8 cellular contexts compared by ENCODE assay signal in the genomic region with DNA sequence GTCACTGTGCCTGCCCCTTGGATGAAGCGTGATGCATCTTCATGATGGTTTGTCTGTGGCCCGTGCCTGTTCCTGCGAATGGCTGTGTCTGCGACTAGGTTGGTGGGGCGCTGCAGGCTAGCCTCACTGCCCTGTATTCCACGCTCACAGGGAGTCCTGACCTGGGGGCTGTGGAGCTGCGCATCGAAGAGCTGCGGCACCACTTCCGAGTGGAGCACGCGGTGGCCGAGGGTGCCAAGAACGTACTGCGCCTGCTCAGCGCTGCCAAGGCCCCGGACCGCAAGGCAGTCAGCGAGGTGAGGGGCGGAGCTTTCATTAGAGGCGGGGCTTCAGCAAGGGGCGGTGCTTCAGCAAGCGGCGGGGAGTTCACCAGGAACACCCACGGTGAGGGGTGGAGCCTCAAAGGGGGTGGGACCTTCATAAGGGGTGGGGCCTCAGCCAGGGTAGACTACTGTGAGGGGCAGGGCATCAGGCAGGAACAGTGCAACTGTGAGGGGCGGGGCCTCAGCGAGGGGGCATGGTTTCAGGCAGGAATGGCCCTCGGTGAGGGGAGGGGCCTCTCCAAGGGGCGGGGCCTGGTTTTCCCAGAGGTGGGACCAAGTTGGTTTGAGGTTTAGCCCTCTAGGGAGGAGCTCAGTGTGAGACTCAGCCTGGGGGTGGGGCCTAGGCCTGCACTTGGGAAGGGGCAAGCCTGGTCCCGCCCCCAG. TPM values are rescaled to one million over a fixed set of nuclear protein-coding genes. Genes with fewer than 3 reads are reported as not detected.
DNase-seq lines count a peak whose midpoint lies in the region; ATAC-seq and TF ChIP-seq lines count a peak whose summit lies in the region.

No MANE protein-coding gene starts in this region.

- no peak for TF ChIP-seq POLR2A in vagina (IDR thresholded peaks at IDR 0.05)

- H3K9me3 Mint-ChIP-seq in naive thymus-derived CD4-positive, alpha-beta T cell = no peaks in the 10 kb centered on the region

- H3K4me2 ChIP-seq in mammary epithelial cell (ENCODE audit: insufficient read depth, low read depth, low read length) = no peak overlapping the region

- no peaks in the 10 kb centered on the region for H3K27me3 ChIP-seq in mammary epithelial cell (ENCODE audit: insufficient read depth, low read length)
- no peaks in the 10 kb centered on the region for H3K27me3 ChIP-seq in naive thymus-derived CD4-positive, alpha-beta T cell (ENCODE audit: control insufficient read depth in 2 of 2, insufficient read depth in 2 of 2, low read length in 2 of 2)
- no peaks in the 10 kb centered on the region for H3K27me3 ChIP-seq in vagina
- no peaks in the 10 kb centered on the region for H3K27me3 ChIP-seq in tibial artery

- H3K27ac ChIP-seq in mammary epithelial cell (ENCODE audit: insufficient read depth, low read depth, low read length) (no peak overlapping the region), SK-N-MC (no peak overlapping the region), vagina (no peak overlapping the region), tibial artery (no peak overlapping the region)
- no peak overlapping the region for H3K27ac ChIP-seq in naive thymus-derived CD4-positive, alpha-beta T cell (ENCODE audit: low read depth, low read length)

- DNase-seq in T47D (ENCODE audit: low read depth in 1 of 2, low spot score in 1 of 2) (peak; percentile 35 to 94), mammary epithelial cell (no peak), SK-N-MC (ENCODE audit: low read depth, low spot score) (peak; percentile 40), vagina (ENCODE audit: extremely low spot score in 2 of 2) (no peak), tibial artery (no peak)
- DNase-seq in activated naive CD4-positive, alpha-beta T cell treated with anti-CD3 and anti-CD28 coated beads, Interleukin-2, amount 50 U/mL, for 16 hours = peak; percentile 71
- peak in 8 of 9 donors; percentile 37 to 71 (median 54) for DNase-seq in naive thymus-derived CD4-positive, alpha-beta T cell

- H3K36me3 Mint-ChIP-seq in naive thymus-derived CD4-positive, alpha-beta T cell = peaks cover 0 to 41% (median 30%) of the 10 kb centered on the region in 5 donors

- CTCF ChIA-PET in mammary epithelial cell (lab: Charles Lee; ENCODE audit: low non-redundant PET) = no interaction called here
- CTCF ChIA-PET in naive thymus-derived CD4-positive, alpha-beta T cell (lab: Charles Lee) = interaction anchor here (0.6 kb wide), 1 partner anchor 29 kb away, joined by 3 read pairs; no protein-coding TSS in a partner anchor

- peak overlapping the region in 6 of 9 donors; percentile 28 to 78 (median 64) for H3K27ac Mint-ChIP-seq in naive thymus-derived CD4-positive, alpha-beta T cell

- no peaks in the 10 kb centered on the region for H3K79me2 ChIP-seq in mammary epithelial cell (ENCODE audit: insufficient read depth, low read length)

- peak; percentile 97 for ATAC-seq in naive thymus-derived CD4-positive, alpha-beta T cell
- no peak for ATAC-seq in GM18907 (IDR thresholded peaks at IDR 0.05; ENCODE audit: unreplicated experiment)

- no peaks in the 10 kb centered on the region for H4K20me1 ChIP-seq in mammary epithelial cell (ENCODE audit: insufficient read depth, low read length)

- 91% methylated on average over 15 of the region's 30 CpGs for WGBS in mammary epithelial cell (ENCODE audit: low coverage, missing lambda C conversion rate)

- no peaks in the 10 kb centered on the region for H3K27me3 Mint-ChIP-seq in naive thymus-derived CD4-positive, alpha-beta T cell

- dilution Hi-C loops in mammary epithelial cell (cut with HindIII; ENCODE audit: low sequenced_read_pairs) = no loop called here

- H3K4me1 ChIP-seq in mammary epithelial cell (ENCODE audit: insufficient read depth, low read length) (no peaks in the 10 kb centered on the region), vagina (no peaks in the 10 kb centered on the region), tibial artery (no peaks in the 10 kb centered on the region)
- H3K4me1 ChIP-seq in naive thymus-derived CD4-positive, alpha-beta T cell (ENCODE audit: control insufficient read depth in 2 of 2, insufficient read depth in 2 of 2, low read length in 2 of 2) = peaks cover 0 to 5% of the 10 kb centered on the region in 2 donors

- no TSS peak for BruUV-seq in mammary epithelial cell (replicated peaks; lab: Mats Ljungman, UMichigan)

- no peak overlapping the region for H2AFZ ChIP-seq in mammary epithelial cell (ENCODE audit: low read depth, low read length)

- H3K4me3 ChIP-seq in mammary epithelial cell (replicated peaks in 1 of 3; ENCODE audit: insufficient read depth in 1 of 3, low read depth in 2 of 3, low read length in 3 of 3) = no peak overlapping the region
- H3K4me3 ChIP-seq in SK-N-MC = no peak overlapping the region
- H3K4me3 ChIP-seq in naive thymus-derived CD4-positive, alpha-beta T cell (ENCODE audit: low read length) = no peak overlapping the region
- no peak overlapping the region for H3K4me3 ChIP-seq in vagina
- H3K4me3 ChIP-seq in tibial artery = no peak overlapping the region

- H3K4me1 Mint-ChIP-seq in naive thymus-derived CD4-positive, alpha-beta T cell = peaks cover 0 to 20% (median 18%) of the 10 kb centered on the region in 7 donors

- H3K9ac ChIP-seq in mammary epithelial cell (ENCODE audit: insufficient read depth, low read length) (no peak overlapping the region), SK-N-MC (ENCODE audit: insufficient read length) (no peak overlapping the region)

- in situ Hi-C loops in T47D (cut with HindIII; ENCODE audit: low pct_unique_long_range_greater_than_20kb, low sequenced_read_pairs) (no loop called here), mammary epithelial cell (cut with MboI; ENCODE audit: low sequenced_read_pairs in 2 of 2) (no loop called here)

- H3K9me3 ChIP-seq in mammary epithelial cell (replicated peaks; ENCODE audit: insufficient read depth, low read length) = no peaks in the 10 kb centered on the region
- no peaks in the 10 kb centered on the region for H3K9me3 ChIP-seq in SK-N-MC (ENCODE audit: low read depth, low read length)
- no peaks in the 10 kb centered on the region for H3K9me3 ChIP-seq in naive thymus-derived CD4-positive, alpha-beta T cell (ENCODE audit: control insufficient read depth in 2 of 3, low read length in 3 of 3)
- no peaks in the 10 kb centered on the region for H3K9me3 ChIP-seq in vagina
- no peaks in the 10 kb centered on the region for H3K9me3 ChIP-seq in tibial artery

- no peak overlapping the region for H3K4me3 Mint-ChIP-seq in naive thymus-derived CD4-positive, alpha-beta T cell

- H3K36me3 ChIP-seq in mammary epithelial cell (ENCODE audit: insufficient read depth, low read length) = no peaks in the 10 kb centered on the region
- peaks cover 48% of the 10 kb centered on the region; the same call in 1 of the 2 replicates for H3K36me3 ChIP-seq in SK-N-MC (ENCODE audit: insufficient read depth, low read length)
- H3K36me3 ChIP-seq in naive thymus-derived CD4-positive, alpha-beta T cell (ENCODE audit: control insufficient read depth in 2 of 3, insufficient read depth in 3 of 3, low read length in 3 of 3) = peaks cover 37 to 94% (median 40%) of the 10 kb centered on the region in 3 experiments
- H3K36me3 ChIP-seq in vagina = peaks cover 0 to 70% of the 10 kb centered on the region in 2 donors
- peaks cover 71 to 100% (median 91%) of the 10 kb centered on the region in 3 donors for H3K36me3 ChIP-seq in tibial artery

- TF ChIP-seq CTCF in mammary epithelial cell (conservative IDR thresholded peaks at IDR 0.05 in 1 of 2, IDR thresholded peaks at IDR 0.05 in 1 of 2; ENCODE audit: extremely low read depth in 1 of 2, insufficient read depth in 1 of 2, low read depth in 1 of 2, low read length in 2 of 2) = no peak
- no peak for TF ChIP-seq CTCF in vagina (IDR thresholded peaks at IDR 0.05)
- TF ChIP-seq CTCF in tibial artery (IDR thresholded peaks at IDR 0.05) = no peak

- POLR2A ChIA-PET in naive thymus-derived CD4-positive, alpha-beta T cell (lab: Charles Lee) = no interaction called here

- intact Hi-C loops in mammary epithelial cell (cut with micrococcal nuclease) (no loop called here), vagina (cut with DNase I) (no loop called here), tibial artery (cut with DNase I; ENCODE audit: low total_unique reads) (no loop called here)
- intact Hi-C loops in naive thymus-derived CD4-positive, alpha-beta T cell (cut with micrococcal nuclease) = no loop called here

RNA-seq across cellular contexts. Expression of a gene that starts 17.2 kb away (rescaled TPM):
- 10 to 100 TPM; 26.3 to 43.3 TPM for total RNA-seq in mammary epithelial cell
- polyA plus RNA-seq in mammary epithelial cell = 8.3 TPM
- 14.9 TPM for polyA minus RNA-seq in mammary epithelial cell
- total RNA-seq in naive thymus-derived CD4-positive, alpha-beta T cell = 100 to 1,000 TPM; 194 to 211 (median 206) TPM
- polyA plus RNA-seq in naive thymus-derived CD4-positive, alpha-beta T cell = 10 to 100 TPM; 47.2 to 88.2 TPM
- 72.7 TPM for total RNA-seq in vagina

RNA-seq across cellular contexts. Expression of a gene that starts 24.8 kb away (rescaled TPM):
- total RNA-seq in mammary epithelial cell (under 1 TPM; 0.56 to 0.83 TPM), vagina (not detected)
- not detected for polyA plus RNA-seq in mammary epithelial cell
- polyA minus RNA-seq in mammary epithelial cell = not detected
- under 1 TPM in 1 of 5 experiments, not detected in 4; 0.46 TPM for total RNA-seq in naive thymus-derived CD4-positive, alpha-beta T cell
- not detected for polyA plus RNA-seq in naive thymus-derived CD4-positive, alpha-beta T cell

RNA-seq across cellular contexts. Expression of a gene that starts 31.2 kb away (rescaled TPM):
- 10 to 100 TPM; 34.0 to 74.4 TPM for total RNA-seq in mammary epithelial cell
- polyA plus RNA-seq in mammary epithelial cell = 108 TPM
- polyA minus RNA-seq in mammary epithelial cell = 67.1 TPM
- 100 to 1,000 TPM; 135 to 288 (median 215) TPM for total RNA-seq in naive thymus-derived CD4-positive, alpha-beta T cell
- polyA plus RNA-seq in naive thymus-derived CD4-positive, alpha-beta T cell = 100 to 1,000 TPM in 1 of 2 donors, 10 to 100 TPM in 1; 98.6 to 134 TPM
- total RNA-seq in vagina = 81.8 TPM

RNA-seq across cellular contexts. Expression of a gene that starts 45.6 kb away (rescaled TPM):
- total RNA-seq in mammary epithelial cell (100 to 1,000 TPM; 186 to 190 TPM), vagina (81.0 TPM)
- polyA plus RNA-seq in mammary epithelial cell = 157 TPM
- 60.3 TPM for polyA minus RNA-seq in mammary epithelial cell
- total RNA-seq in naive thymus-derived CD4-positive, alpha-beta T cell = 10 to 100 TPM; 21.3 to 45.4 (median 24.7) TPM
- polyA plus RNA-seq in naive thymus-derived CD4-positive, alpha-beta T cell = 10 to 100 TPM; 34.0 to 46.1 TPM

Comparison
In these comparisons a context has a peak if more than half of its experiments do, and no peak if none do; other contexts are left out.
1. DNase-seq: peak in T47D (2 of 2), SK-N-MC (single experiment), activated naive CD4-positive, alpha-beta T cell treated with anti-CD3 and anti-CD28 coated beads, Interleukin-2, amount 50 U/mL, for 16 hours (single experiment) and naive thymus-derived CD4-positive, alpha-beta T cell (8 of 9); none in mammary epithelial cell (single experiment), vagina (0 of 2) and tibial artery (0 of 2).